In genomic region chr9:127971357-127972315, GRCh38 we compare ENCODE assay signal across 8 cellular contexts. TPM values are rescaled to one million over a fixed set of nuclear protein-coding genes. Genes with fewer than 3 reads are reported as not detected.
DNase-seq lines count a peak whose midpoint lies in the region; ATAC-seq and TF ChIP-seq lines count a peak whose summit lies in the region.

No MANE protein-coding gene starts in this region.

- BruUV-seq in PC-3 (replicated peaks; lab: Mats Ljungman, UMichigan), result no TSS peak

- peaks cover 4% of the 10 kb centered on the region for H3K27me3 Mint-ChIP-seq in brain
- H3K27me3 Mint-ChIP-seq in naive thymus-derived CD8-positive, alpha-beta T cell, result no peaks in the 10 kb centered on the region

- H3K36me3 ChIP-seq in KOPT-K1 (ENCODE audit: insufficient read depth, low read length), result peaks cover 15% of the 10 kb centered on the region; the same call in 1 of the 2 replicates
- H3K36me3 ChIP-seq in HAP-1 (replicated peaks), result no peaks in the 10 kb centered on the region
- no peaks in the 10 kb centered on the region for H3K36me3 ChIP-seq in PC-3 (ENCODE audit: low read depth, low read length)

- peak overlapping the region; percentile 64 for H3K27ac ChIP-seq in KOPT-K1 (ENCODE audit: low read depth, low read length, poor library complexity, severe bottlenecking)
- no peak overlapping the region for H3K27ac ChIP-seq in PC-3 (ENCODE audit: low read length)

- H3K9me2 ChIP-seq in PC-3 (replicated peaks; ENCODE audit: low read length), result no peaks in the 10 kb centered on the region

- DNase-seq in ELF-1 (ENCODE audit: low read depth, low spot score), result peak; percentile 58
- DNase-seq in naive thymus-derived CD8-positive, alpha-beta T cell, result no peak
- DNase-seq in HAP-1 (ENCODE audit: low spot score in 2 of 2), result no peak
- no peak for DNase-seq in PC-3
- DNase-seq in AG08396 (ENCODE audit: low spot score), result no peak
- DNase-seq in mucosa of gallbladder (ENCODE audit: low spot score), result no peak

- H3K79me2 ChIP-seq in PC-3 (ENCODE audit: low read length), result peaks cover 91% of the 10 kb centered on the region

- H3F3A ChIP-seq in PC-3 (ENCODE audit: low read length, unreplicated experiment), result no peaks in the 10 kb centered on the region

- H3K27ac Mint-ChIP-seq in brain, result peak overlapping the region; percentile 85 to 99 (median 97)
- H3K27ac Mint-ChIP-seq in naive thymus-derived CD8-positive, alpha-beta T cell, result peak overlapping the region; percentile 92 to 100 (median 98)

- no peaks in the 10 kb centered on the region for H3K27me3 ChIP-seq in HAP-1 (ENCODE audit: low read depth)
- H3K27me3 ChIP-seq in PC-3 (ENCODE audit: low read length), result no peaks in the 10 kb centered on the region

- POLR2A ChIA-PET in naive thymus-derived CD8-positive, alpha-beta T cell (lab: Charles Lee), result interaction anchor here (0.6 to 67.4 kb wide), 9 partner anchors 5 to 218 kb away, joined by 3 to 2190 read pairs (median 4); partner anchors contain the start of genes DPM2, EEIG1, NAIF1 and SLC25A25
- POLR2A ChIA-PET in PC-3 (lab: Charles Lee; ENCODE audit: unreplicated experiment), result no interaction called here

- TF ChIP-seq CTCF in brain (conservative IDR thresholded peaks at IDR 0.05) (no peak), PC-3 (conservative IDR thresholded peaks at IDR 0.05; ENCODE audit: low read depth, low read length) (no peak)

- intact Hi-C loops in PC-3 (cut with micrococcal nuclease), result no loop called here

- H3K4me2 ChIP-seq in PC-3 (ENCODE audit: low read length), result no peak overlapping the region

- peak overlapping the region; percentile 14 to 76 (median 62) for H3K4me3 Mint-ChIP-seq in brain
- H3K4me3 Mint-ChIP-seq in naive thymus-derived CD8-positive, alpha-beta T cell, result peak overlapping the region; percentile 87 to 99 (median 94)

- H3K9me3 ChIP-seq in KOPT-K1 (ENCODE audit: insufficient read depth, low read length, poor library complexity, severe bottlenecking), result no peaks in the 10 kb centered on the region
- H3K9me3 ChIP-seq in HAP-1, result no peaks in the 10 kb centered on the region
- H3K9me3 ChIP-seq in PC-3 (ENCODE audit: low read length), result no peaks in the 10 kb centered on the region

- H3K36me3 Mint-ChIP-seq in brain, result no peaks in the 10 kb centered on the region
- peaks cover 4 to 54% (median 10%) of the 10 kb centered on the region in 3 donors for H3K36me3 Mint-ChIP-seq in naive thymus-derived CD8-positive, alpha-beta T cell

- no peak overlapping the region for H3K9ac ChIP-seq in PC-3 (ENCODE audit: low read length)

- H3K4me3 ChIP-seq in HAP-1, result no peak overlapping the region
- no peak overlapping the region for H3K4me3 ChIP-seq in PC-3 (ENCODE audit: low read length)

- peaks cover 100% of the 10 kb centered on the region for H3K4me1 Mint-ChIP-seq in brain
- peaks cover 59 to 97% (median 94%) of the 10 kb centered on the region in 4 donors for H3K4me1 Mint-ChIP-seq in naive thymus-derived CD8-positive, alpha-beta T cell

- ATAC-seq in naive thymus-derived CD8-positive, alpha-beta T cell, result peak; percentile 8 to 15
- ATAC-seq in PC-3, result no peak

- peaks cover 15% of the 10 kb centered on the region; the same call in 1 of the 2 replicates for H4K20me1 ChIP-seq in PC-3 (ENCODE audit: low read length)

- H3K9me3 Mint-ChIP-seq in brain, result no peaks in the 10 kb centered on the region
- H3K9me3 Mint-ChIP-seq in naive thymus-derived CD8-positive, alpha-beta T cell, result no peaks in the 10 kb centered on the region

- in situ Hi-C loops in HAP-1 (cut with MboI; ENCODE audit: low sequenced_read_pairs), result no loop called here

- CTCF ChIA-PET in PC-3 (lab: Charles Lee), result no interaction called here

- H2AFZ ChIP-seq in PC-3 (ENCODE audit: low read length), result no peak overlapping the region

- H3K4me1 ChIP-seq in HAP-1, result no peaks in the 10 kb centered on the region
- peaks cover 38% of the 10 kb centered on the region for H3K4me1 ChIP-seq in PC-3 (ENCODE audit: insufficient read depth, low read length)

RNA-seq across cellular contexts. Expression of gene EEIG1, which starts 9.2 kb away (rescaled TPM):
- polyA plus RNA-seq in brain (ENCODE audit: insufficient read depth, low read depth, low replicate concordance), result 78.8 TPM
- 100 to 1,000 TPM; 564 to 631 TPM for total RNA-seq in naive thymus-derived CD8-positive, alpha-beta T cell
- 100 to 1,000 TPM; 134 to 318 (median 149) TPM for polyA plus RNA-seq in naive thymus-derived CD8-positive, alpha-beta T cell
- total RNA-seq in PC-3 (2014; rRNA removed), result 10.8 and 26.1 TPM in 2 replicates
- 220 TPM for total RNA-seq in mucosa of gallbladder

RNA-seq across cellular contexts. Expression of gene DPM2, which starts 34.0 kb away (rescaled TPM):
- 144 TPM for polyA plus RNA-seq in brain (ENCODE audit: insufficient read depth, low read depth, low replicate concordance)
- total RNA-seq in naive thymus-derived CD8-positive, alpha-beta T cell, result 10 to 100 TPM; 71.1 to 74.6 TPM
- 10 to 100 TPM; 28.5 to 34.7 (median 34.2) TPM for polyA plus RNA-seq in naive thymus-derived CD8-positive, alpha-beta T cell
- total RNA-seq in PC-3 (2014; rRNA removed) (32.0 and 33.0 TPM in 2 replicates), mucosa of gallbladder (36.6 TPM)

RNA-seq across cellular contexts. Expression of gene PIP5KL1, which starts 41.1 kb away (rescaled TPM):
- polyA plus RNA-seq in brain (ENCODE audit: insufficient read depth, low read depth, low replicate concordance), result 2.4 TPM
- 1 to 10 TPM; 1.8 to 2.0 TPM for total RNA-seq in naive thymus-derived CD8-positive, alpha-beta T cell
- under 1 TPM in 2 of 3 donors, not detected in 1; 0.28 to 0.46 TPM for polyA plus RNA-seq in naive thymus-derived CD8-positive, alpha-beta T cell
- total RNA-seq in PC-3 (2014; rRNA removed), result 5.1 and 5.4 TPM in 2 replicates
- total RNA-seq in mucosa of gallbladder, result 4.9 TPM

RNA-seq across cellular contexts. Expression of gene ST6GALNAC4, which starts 54.8 kb away (rescaled TPM):
- 19.2 TPM for polyA plus RNA-seq in brain (ENCODE audit: insufficient read depth, low read depth, low replicate concordance)
- 10 to 100 TPM; 47.0 to 47.5 TPM for total RNA-seq in naive thymus-derived CD8-positive, alpha-beta T cell
- polyA plus RNA-seq in naive thymus-derived CD8-positive, alpha-beta T cell, result 10 to 100 TPM; 19.8 to 34.4 (median 22.1) TPM
- total RNA-seq in PC-3 (2014; rRNA removed) (26.9 and 27.8 TPM in 2 replicates), mucosa of gallbladder (42.1 TPM)
